ENCODE assay signal across 8 cellular contexts in genomic region chr12:12266873-12267634, GRCh38. TPM values are rescaled to one million over a fixed set of nuclear protein-coding genes. Genes with fewer than 3 reads are reported as not detected.
DNase-seq lines count a peak whose midpoint lies in the region; ATAC-seq and TF ChIP-seq lines count a peak whose summit lies in the region.

Gene LRP6 (minus strand): TSS chr12:12267044. CDS start chr12:12266735, 309 bp downstream.

- H3K9me3 ChIP-seq in adrenal gland (replicated peaks in 1 of 3): no peaks in the 10 kb centered on the region
- H3K9me3 ChIP-seq in heart right ventricle: no peaks in the 10 kb centered on the region
- H3K9me3 ChIP-seq in tibial nerve: no peaks in the 10 kb centered on the region

- peak in 2 of 6 experiments; percentile 19 to 23 for TF ChIP-seq CTCF in adrenal gland (IDR thresholded peaks at IDR 0.05)
- TF ChIP-seq CTCF in heart right ventricle (IDR thresholded peaks at IDR 0.05): peak in 1 of 9 donors; percentile 8
- peak in 2 of 5 experiments; percentile 37 to 65 for TF ChIP-seq CTCF in tibial nerve (IDR thresholded peaks at IDR 0.05)

- intact Hi-C loops in adrenal gland (cut with DNase I): no loop called here
- intact Hi-C loops in heart right ventricle (cut with DNase I): loop anchor here in 3 of 10 donors (5.0 to 10.0 kb wide), 5 partner anchors 52 to 102 kb away; no protein-coding TSS in a partner anchor

- peak; percentile 72 to 76 for TF ChIP-seq POLR2A in adrenal gland (IDR thresholded peaks at IDR 0.05)
- TF ChIP-seq POLR2A in tibial nerve (IDR thresholded peaks at IDR 0.05): peak; percentile 52 to 72

- H3K27ac ChIP-seq in adrenal gland (peak within 1 kb of the TSS; percentile 91 to 99 (median 98)), heart right ventricle (peak within 1 kb of the TSS; percentile 96 to 100 (median 99)), tibial nerve (peak within 1 kb of the TSS; percentile 96 to 100 (median 98))

- DNase-seq in NCI-H1105 (lab: John Stamatoyannopoulos, UW) (peak; percentile 94), T follicular helper cell (ENCODE audit: low read depth) (peak; percentile 57), adrenal gland (peak; percentile 89 to 93 (median 92)), heart right ventricle (peak; percentile 91 to 92), pons (ENCODE audit: low spot score) (peak; percentile 82), tibial nerve (ENCODE audit: low spot score in 2 of 2) (peak; percentile 75 to 80)

- WGBS in adrenal gland, 4 donors: 0 to 1% (median 0%) methylated on average over 8 to 90 of the region's 90 CpGs
- 1% methylated on average over 68 to 90 of the region's 90 CpGs for WGBS in heart right ventricle, 2 donors
- 0% methylated on average over 66 to 73 of the region's 90 CpGs for WGBS in tibial nerve, 2 donors

- TF ChIP-seq EP300 in tibial nerve (IDR thresholded peaks at IDR 0.05): peak; percentile 62 to 93

- H3K27me3 ChIP-seq in adrenal gland (no peaks in the 10 kb centered on the region), heart right ventricle (peaks cover 0 to 40% (median 0%) of the 10 kb centered on the region in 7 donors), tibial nerve (no peaks in the 10 kb centered on the region)

- H3K4me1 ChIP-seq in adrenal gland (replicated peaks in 1 of 2): peaks cover 3 to 19% of the 10 kb centered on the region in 2 donors
- peaks cover 0 to 28% (median 17%) of the 10 kb centered on the region in 9 donors for H3K4me1 ChIP-seq in heart right ventricle
- H3K4me1 ChIP-seq in tibial nerve: peaks cover 0 to 23% (median 0%) of the 10 kb centered on the region in 4 donors

- H3K4me3 ChIP-seq in GM08714 (ENCODE audit: low read length) (peak within 1 kb of the TSS; percentile 94), adrenal gland (peak within 1 kb of the TSS; percentile 21 to 92 (median 69)), heart right ventricle (peak within 1 kb of the TSS; percentile 61 to 95 (median 80)), tibial nerve (peak within 1 kb of the TSS; percentile 80 to 98 (median 88))

- peak; percentile 80 for ATAC-seq in HG02623 (IDR thresholded peaks at IDR 0.05; ENCODE audit: unreplicated experiment)
- peak; percentile 97 to 99 (median 98) for ATAC-seq in heart right ventricle

- H3K36me3 ChIP-seq in adrenal gland (replicated peaks in 1 of 2) (no peaks in the 10 kb centered on the region), heart right ventricle (no peaks in the 10 kb centered on the region), tibial nerve (no peaks in the 10 kb centered on the region)

RNA-seq across cellular contexts. Expression of gene LRP6, which starts in this region (rescaled TPM):
- total RNA-seq in adrenal gland (10 to 100 TPM in 7 of 8 donors, 1 to 10 TPM in 1; 9.2 to 31.9 (median 18.6) TPM), heart right ventricle (10 to 100 TPM; 20.3 to 31.1 (median 25.9) TPM), tibial nerve (10 to 100 TPM; 30.6 to 64.5 (median 44.9) TPM)
- polyA plus RNA-seq in adrenal gland (10 to 100 TPM in 1 of 3 donors, 1 to 10 TPM in 2; 3.5 to 10.4 (median 5.2) TPM), heart right ventricle (1 to 10 TPM; 3.1 to 4.5 TPM)

Comparison
In these comparisons a context has a peak if more than half of its experiments do, and no peak if none do; other contexts are left out.
1. Peak in every context shown above with its lines: DNase-seq, ATAC-seq, H3K4me3 ChIP-seq and H3K27ac ChIP-seq.